Comparison of ENCODE assay signal across 16 cellular contexts in the genomic region with DNA sequence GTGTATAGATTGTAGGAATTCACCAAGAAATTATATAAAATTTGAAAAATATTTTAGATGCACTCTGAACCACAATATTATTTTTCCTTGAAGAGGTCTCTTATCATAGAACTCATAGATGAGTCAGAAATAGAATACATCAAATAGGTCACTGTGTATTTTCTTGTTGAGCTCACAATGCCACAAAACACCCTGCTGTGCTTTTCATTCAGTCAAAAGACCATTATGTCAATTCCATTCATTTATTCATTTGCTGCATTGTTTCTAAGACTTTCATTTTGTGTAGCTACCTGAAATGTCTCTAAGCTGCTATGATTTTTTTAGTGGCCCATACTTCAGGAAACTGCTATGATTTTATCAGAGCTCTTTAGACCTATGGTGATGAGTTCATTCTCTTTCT.
A peak's percentile ranks its signal among the peaks of the same experiment; 100 is the strongest.
DNase-seq lines count a peak whose midpoint lies in the region; TF ChIP-seq lines count a peak whose summit lies in the region.
"Had no signal": no experiment of that assay in that cellular context is flagged by ENCODE, and none has a peak within 500 bp of the region (broad histone marks: within the 10 kb centered on the region; RNA-seq: fewer than 3 reads in every experiment).

No MANE protein-coding gene starts in this region.

- no peaks in the 10 kb centered on the region for H3K9me3 Mint-ChIP-seq in type B pancreatic cell
- H3K9me3 Mint-ChIP-seq: CD8-positive, alpha-beta T cell; H9 had no signal

- no peaks in the 10 kb centered on the region for H3K4me1 ChIP-seq in esophagus squamous epithelium
- H3K4me1 ChIP-seq: BE2C had no signal

- H3K4me1 Mint-ChIP-seq in type B pancreatic cell (ENCODE audit: unreplicated experiment): peaks cover 5% of the 10 kb centered on the region
- H3K4me1 Mint-ChIP-seq: IgD-negative memory B cell had no signal

- in situ Hi-C loops in brain microvascular endothelial cell (cut with HindIII; ENCODE audit: low pct_ligation_motif_present, low sequenced_read_pairs): no loop called here

- no peak overlapping the region for H3K4me3 Mint-ChIP-seq in type B pancreatic cell
- H3K4me3 Mint-ChIP-seq: CD8-positive, alpha-beta T cell; H9; IgD-negative memory B cell had no signal

- DNase-seq in NCI-H748 (lab: John Stamatoyannopoulos, UW; ENCODE audit: unreplicated experiment) (peak; percentile 27), NCI-H748 treated with DMSO at 0.1 percent for 48 hours (lab: John Stamatoyannopoulos, UW) (no peak), NCI-H69 (lab: John Stamatoyannopoulos, UW) (peak; percentile 47), brain microvascular endothelial cell (peak; percentile 64), esophagus squamous epithelium (lab: John Stamatoyannopoulos, UW) (no peak), iPS-NIHi11 (ENCODE audit: low spot score) (no peak), type B pancreatic cell (ENCODE audit: extremely low spot score, unreplicated experiment) (no peak)
- DNase-seq: BE2C; CD8-positive, alpha-beta T cell; COR-L47; DMS79; GDM1; GOT3; H9 had no signal

- H3K27me3 ChIP-seq in brain microvascular endothelial cell (replicated peaks) (no peaks in the 10 kb centered on the region), esophagus squamous epithelium (no peaks in the 10 kb centered on the region)
- H3K27me3 ChIP-seq: BE2C had no signal

- no peaks in the 10 kb centered on the region for H3K36me3 Mint-ChIP-seq in type B pancreatic cell
- H3K36me3 Mint-ChIP-seq: CD8-positive, alpha-beta T cell; IgD-negative memory B cell had no signal

- H3K27ac Mint-ChIP-seq in type B pancreatic cell: no peak overlapping the region
- H3K27ac Mint-ChIP-seq: CD8-positive, alpha-beta T cell; H9; IgD-negative memory B cell had no signal

- intact Hi-C loops in esophagus squamous epithelium (cut with DNase I): no loop called here

- H3K27ac ChIP-seq in brain microvascular endothelial cell (no peak overlapping the region), esophagus squamous epithelium (no peak overlapping the region)
- H3K27ac ChIP-seq: C4-2B had no signal

- no peaks in the 10 kb centered on the region for H3K9me3 ChIP-seq in esophagus squamous epithelium
- H3K9me3 ChIP-seq: BE2C had no signal

- no peak for TF ChIP-seq POLR2A in esophagus squamous epithelium (IDR thresholded peaks at IDR 0.05)

- no peak for TF ChIP-seq CTCF in brain microvascular endothelial cell (IDR thresholded peaks at IDR 0.05; ENCODE audit: low read depth, low read length, missing control alignments)
- no peak for TF ChIP-seq CTCF in esophagus squamous epithelium (IDR thresholded peaks at IDR 0.05)
- no peak for TF ChIP-seq CTCF in type B pancreatic cell (conservative IDR thresholded peaks at IDR 0.05)

- H3K27me3 Mint-ChIP-seq in type B pancreatic cell: peaks cover 2% of the 10 kb centered on the region
- H3K27me3 Mint-ChIP-seq: IgD-negative memory B cell had no signal

- H3K4me3 ChIP-seq in brain microvascular endothelial cell (ENCODE audit: low read depth, low read length) (no peak overlapping the region), esophagus squamous epithelium (no peak overlapping the region)

- H3K36me3 ChIP-seq in brain microvascular endothelial cell (replicated peaks) (no peaks in the 10 kb centered on the region), esophagus squamous epithelium (no peaks in the 10 kb centered on the region)
- H3K36me3 ChIP-seq: BE2C had no signal

Comparison
In these comparisons a context has a peak if more than half of its experiments do, and no peak if none do; other contexts are left out.
1. DNase-seq: peak in NCI-H748 (single experiment), NCI-H69 (single experiment) and brain microvascular endothelial cell (single experiment); none in NCI-H748 treated with DMSO at 0.1 percent for 48 hours (single experiment), esophagus squamous epithelium (single experiment), iPS-NIHi11 (single experiment) and type B pancreatic cell (single experiment).